In the genomic region with DNA sequence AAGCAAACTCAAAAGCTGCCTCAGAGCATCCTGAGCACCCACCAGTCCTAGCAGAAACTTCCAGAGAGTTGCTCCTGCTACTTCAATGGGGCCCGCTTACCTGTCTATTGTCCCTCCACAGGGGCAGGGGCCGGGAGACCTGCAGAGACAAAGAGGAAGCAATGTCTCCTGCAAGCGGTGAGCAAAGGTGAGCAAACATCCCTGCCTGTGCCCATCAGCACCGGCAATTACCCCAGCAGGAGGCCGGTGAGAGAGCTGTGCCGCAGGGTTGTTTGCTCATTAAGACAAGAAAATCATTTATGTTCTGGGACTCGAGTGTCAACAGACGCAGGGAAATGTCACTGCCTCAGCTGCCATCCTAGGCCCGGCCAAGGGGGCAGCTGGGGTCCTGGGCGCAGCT, we compare ENCODE assay signal across 19 cellular contexts. TPM values are rescaled to one million over a fixed set of nuclear protein-coding genes. Genes with fewer than 3 reads are reported as not detected.
A peak's percentile ranks its signal among the peaks of the same experiment; 100 is the strongest.
DNase-seq lines count a peak whose midpoint lies in the region; ATAC-seq and TF ChIP-seq lines count a peak whose summit lies in the region.
"Had no signal": no experiment of that assay in that cellular context is flagged by ENCODE, and none has a peak within 500 bp of the region (broad histone marks: within the 10 kb centered on the region; RNA-seq: fewer than 3 reads in every experiment).

No MANE protein-coding gene starts in this region.

- ATAC-seq in WTC11 (peak; percentile 72), left ventricle myocardium superior (no peak), GM19463 (IDR thresholded peaks at IDR 0.05; ENCODE audit: unreplicated experiment) (no peak)
- ATAC-seq: Panc1; stimulated activated naive CD8-positive, alpha-beta T cell treated with anti-CD3 and anti-CD28 coated beads, Interleukin-15, amount 100 ng/mL, for 72 hours had no signal

- intact Hi-C loops in left ventricle myocardium superior (cut with micrococcal nuclease) (no loop called here), testis (cut with DNase I; ENCODE audit: low total_unique reads) (no loop called here)

- no peak overlapping the region; the same call in 1 of the 2 replicates for H3K4me3 Mint-ChIP-seq in WTC11
- H3K4me3 Mint-ChIP-seq: stimulated activated naive CD8-positive, alpha-beta T cell treated with anti-CD3 and anti-CD28 coated beads, Interleukin-15, amount 100 ng/mL, for 72 hours had no signal

- H3K27ac Mint-ChIP-seq in WTC11, result no peak overlapping the region; the same call in 1 of the 2 replicates

- POLR2A ChIA-PET in WTC11 (lab: Charles Lee), result interaction anchor here (0.5 to 1.4 kb wide), 2 partner anchors 21 to 29 kb away, joined by 3 read pairs; no protein-coding TSS in a partner anchor

- H3K9me3 ChIP-seq in testis, result no peaks in the 10 kb centered on the region
- H3K9me3 ChIP-seq: BE2C, pancreas, uterus had no signal

- CTCF ChIA-PET in WTC11 (lab: Charles Lee), result interaction anchor here (1.2 to 2.0 kb wide), 4 partner anchors 17 to 208 kb away, joined by 3 to 6 read pairs (median 4); no protein-coding TSS in a partner anchor

- peaks cover 8% of the 10 kb centered on the region for H3K4me1 ChIP-seq in testis
- H3K4me1 ChIP-seq: ascending aorta, uterus had no signal

- H3K9me3 Mint-ChIP-seq in WTC11, result no peaks in the 10 kb centered on the region
- H3K9me3 Mint-ChIP-seq: stimulated activated naive CD8-positive, alpha-beta T cell treated with anti-CD3 and anti-CD28 coated beads, Interleukin-15, amount 100 ng/mL, for 72 hours had no signal

- H3K36me3 ChIP-seq in testis (ENCODE audit: low read depth, missing control alignments), result no peaks in the 10 kb centered on the region
- H3K36me3 ChIP-seq: ascending aorta, BE2C, pancreas, spleen, uterus had no signal

- TF ChIP-seq CTCF in WTC11 (IDR thresholded peaks at IDR 0.05) (no peak), testis (IDR thresholded peaks at IDR 0.05) (no peak)

- no peak overlapping the region for H3K27ac ChIP-seq in testis
- H3K27ac ChIP-seq: ascending aorta, epithelial cell of prostate, pancreas, spleen, uterus had no signal

- TF ChIP-seq POLR2A in testis (IDR thresholded peaks at IDR 0.05), result no peak

- peaks cover 46% of the 10 kb centered on the region for H3K4me1 Mint-ChIP-seq in WTC11

- WGBS in testis, 2 donors, result 77 to 83% methylated on average over 10 of the region's 10 CpGs

- H3K36me3 Mint-ChIP-seq in WTC11, result no peaks in the 10 kb centered on the region

- DNase-seq in NCI-H1092 (lab: John Stamatoyannopoulos, UW) (peak; percentile 91), NCI-H2107 treated with DMSO at 0.1 percent for 48 hours (lab: John Stamatoyannopoulos, UW; ENCODE audit: unreplicated experiment) (peak; percentile 84), WTC11 (ENCODE audit: low spot score) (peak; percentile 61), retina (peak; percentile 37), left ventricle myocardium superior (no peak), testis (no peak)
- DNase-seq: activated gamma-delta T cell treated with Interleukin-2 at 50 U/mL for 16 hours; BE2C; KG1; NCI-H446; pancreas; spleen; stimulated activated naive CD8-positive, alpha-beta T cell treated with anti-CD3 and anti-CD28 coated beads, Interleukin-15, amount 100 ng/mL, for 72 hours; T-helper 1 cell; uterus had no signal

- no peaks in the 10 kb centered on the region for H3K27me3 ChIP-seq in testis
- H3K27me3 ChIP-seq: ascending aorta, BE2C, pancreas, uterus had no signal

- no peak overlapping the region for H3K4me3 ChIP-seq in testis
- H3K4me3 ChIP-seq: ascending aorta, pancreas, spleen, uterus had no signal

- peaks cover 48% of the 10 kb centered on the region for H3K27me3 Mint-ChIP-seq in WTC11 (ENCODE audit: low read depth)

TF ChIP-seq in WTC11, 78 proteins besides CTCF, POLR2A, EP300 and RAD21 (continues in another document):
- TF ChIP-seq CREM (CRISPR knock-in tag; IDR thresholded peaks at IDR 0.05) (0 out of 2 replicates have a peak, but pooled peaks have one; percentile 47), JUN (CRISPR knock-in tag; IDR thresholded peaks at IDR 0.05) (no peak), MAX (CRISPR knock-in tag; IDR thresholded peaks at IDR 0.05) (no peak), NR3C1 (CRISPR knock-in tag; conservative IDR thresholded peaks at IDR 0.05; ENCODE audit: low read depth) (no peak), EMX1 (CRISPR knock-in tag; IDR thresholded peaks at IDR 0.05) (no peak), ETV6 (CRISPR knock-in tag; IDR thresholded peaks at IDR 0.05) (0 out of 2 replicates have a peak, but pooled peaks have one; percentile 25), E2F4 (CRISPR knock-in tag; IDR thresholded peaks at IDR 0.05; ENCODE audit: borderline replicate concordance, low read depth) (no peak)
- TF ChIP-seq, protein P1, sequence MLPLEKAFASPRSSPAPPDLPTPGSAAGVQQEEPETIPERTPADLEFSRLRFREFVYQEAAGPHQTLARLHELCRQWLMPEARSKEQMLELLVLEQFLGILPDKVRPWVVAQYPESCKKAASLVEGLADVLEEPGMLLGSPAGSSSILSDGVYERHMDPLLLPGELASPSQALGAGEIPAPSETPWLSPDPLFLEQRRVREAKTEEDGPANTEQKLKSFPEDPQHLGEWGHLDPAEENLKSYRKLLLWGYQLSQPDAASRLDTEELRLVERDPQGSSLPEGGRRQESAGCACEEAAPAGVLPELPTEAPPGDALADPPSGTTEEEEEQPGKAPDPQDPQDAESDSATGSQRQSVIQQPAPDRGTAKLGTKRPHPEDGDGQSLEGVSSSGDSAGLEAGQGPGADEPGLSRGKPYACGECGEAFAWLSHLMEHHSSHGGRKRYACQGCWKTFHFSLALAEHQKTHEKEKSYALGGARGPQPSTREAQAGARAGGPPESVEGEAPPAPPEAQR (CRISPR knock-in tag; IDR thresholded peaks at IDR 0.05), result no peak
- TF ChIP-seq, protein P2, sequence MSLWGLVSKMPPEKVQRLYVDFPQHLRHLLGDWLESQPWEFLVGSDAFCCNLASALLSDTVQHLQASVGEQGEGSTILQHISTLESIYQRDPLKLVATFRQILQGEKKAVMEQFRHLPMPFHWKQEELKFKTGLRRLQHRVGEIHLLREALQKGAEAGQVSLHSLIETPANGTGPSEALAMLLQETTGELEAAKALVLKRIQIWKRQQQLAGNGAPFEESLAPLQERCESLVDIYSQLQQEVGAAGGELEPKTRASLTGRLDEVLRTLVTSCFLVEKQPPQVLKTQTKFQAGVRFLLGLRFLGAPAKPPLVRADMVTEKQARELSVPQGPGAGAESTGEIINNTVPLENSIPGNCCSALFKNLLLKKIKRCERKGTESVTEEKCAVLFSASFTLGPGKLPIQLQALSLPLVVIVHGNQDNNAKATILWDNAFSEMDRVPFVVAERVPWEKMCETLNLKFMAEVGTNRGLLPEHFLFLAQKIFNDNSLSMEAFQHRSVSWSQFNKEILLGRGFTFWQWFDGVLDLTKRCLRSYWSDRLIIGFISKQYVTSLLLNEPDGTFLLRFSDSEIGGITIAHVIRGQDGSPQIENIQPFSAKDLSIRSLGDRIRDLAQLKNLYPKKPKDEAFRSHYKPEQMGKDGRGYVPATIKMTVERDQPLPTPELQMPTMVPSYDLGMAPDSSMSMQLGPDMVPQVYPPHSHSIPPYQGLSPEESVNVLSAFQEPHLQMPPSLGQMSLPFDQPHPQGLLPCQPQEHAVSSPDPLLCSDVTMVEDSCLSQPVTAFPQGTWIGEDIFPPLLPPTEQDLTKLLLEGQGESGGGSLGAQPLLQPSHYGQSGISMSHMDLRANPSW (CRISPR knock-in tag; conservative IDR thresholded peaks at IDR 0.05; ENCODE audit: low read depth), result no peak
- TF ChIP-seq, protein P3, sequence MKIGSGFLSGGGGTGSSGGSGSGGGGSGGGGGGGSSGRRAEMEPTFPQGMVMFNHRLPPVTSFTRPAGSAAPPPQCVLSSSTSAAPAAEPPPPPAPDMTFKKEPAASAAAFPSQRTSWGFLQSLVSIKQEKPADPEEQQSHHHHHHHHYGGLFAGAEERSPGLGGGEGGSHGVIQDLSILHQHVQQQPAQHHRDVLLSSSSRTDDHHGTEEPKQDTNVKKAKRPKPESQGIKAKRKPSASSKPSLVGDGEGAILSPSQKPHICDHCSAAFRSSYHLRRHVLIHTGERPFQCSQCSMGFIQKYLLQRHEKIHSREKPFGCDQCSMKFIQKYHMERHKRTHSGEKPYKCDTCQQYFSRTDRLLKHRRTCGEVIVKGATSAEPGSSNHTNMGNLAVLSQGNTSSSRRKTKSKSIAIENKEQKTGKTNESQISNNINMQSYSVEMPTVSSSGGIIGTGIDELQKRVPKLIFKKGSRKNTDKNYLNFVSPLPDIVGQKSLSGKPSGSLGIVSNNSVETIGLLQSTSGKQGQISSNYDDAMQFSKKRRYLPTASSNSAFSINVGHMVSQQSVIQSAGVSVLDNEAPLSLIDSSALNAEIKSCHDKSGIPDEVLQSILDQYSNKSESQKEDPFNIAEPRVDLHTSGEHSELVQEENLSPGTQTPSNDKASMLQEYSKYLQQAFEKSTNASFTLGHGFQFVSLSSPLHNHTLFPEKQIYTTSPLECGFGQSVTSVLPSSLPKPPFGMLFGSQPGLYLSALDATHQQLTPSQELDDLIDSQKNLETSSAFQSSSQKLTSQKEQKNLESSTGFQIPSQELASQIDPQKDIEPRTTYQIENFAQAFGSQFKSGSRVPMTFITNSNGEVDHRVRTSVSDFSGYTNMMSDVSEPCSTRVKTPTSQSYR (CRISPR knock-in tag; IDR thresholded peaks at IDR 0.05), result no peak
- TF ChIP-seq, protein P4, sequence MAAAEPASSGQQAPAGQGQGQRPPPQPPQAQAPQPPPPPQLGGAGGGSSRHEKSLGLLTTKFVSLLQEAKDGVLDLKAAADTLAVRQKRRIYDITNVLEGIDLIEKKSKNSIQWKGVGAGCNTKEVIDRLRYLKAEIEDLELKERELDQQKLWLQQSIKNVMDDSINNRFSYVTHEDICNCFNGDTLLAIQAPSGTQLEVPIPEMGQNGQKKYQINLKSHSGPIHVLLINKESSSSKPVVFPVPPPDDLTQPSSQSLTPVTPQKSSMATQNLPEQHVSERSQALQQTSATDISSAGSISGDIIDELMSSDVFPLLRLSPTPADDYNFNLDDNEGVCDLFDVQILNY (CRISPR knock-in tag; IDR thresholded peaks at IDR 0.05), result 0 out of 2 replicates have a peak, but pooled peaks have one; percentile 19

RNA-seq across cellular contexts. Expression of gene TARDBP, which starts 53.8 kb away (rescaled TPM):
- 185 to 228 TPM (median 197 TPM) in 3 replicates for total RNA-seq in WTC11 (2021)
- 117 TPM for total RNA-seq in left ventricle myocardium superior
- 100 to 1,000 TPM; 185 to 207 TPM for total RNA-seq in testis
- polyA plus RNA-seq in testis (ENCODE audit: insufficient read depth, low read depth, low replicate concordance), result 142 TPM

Comparison
In these comparisons a context has a peak if more than half of its experiments do, and no peak if none do; other contexts are left out.
1. DNase-seq: peak in NCI-H1092 (single experiment), NCI-H2107 treated with DMSO at 0.1 percent for 48 hours (single experiment), WTC11 (single experiment) and retina (single experiment); none in left ventricle myocardium superior (single experiment) and testis (single experiment).